ENCODE assay signal across 16 cellular contexts in genomic region chr12:9253464-9253863, GRCh38. TPM values are rescaled to one million over a fixed set of nuclear protein-coding genes. Genes with fewer than 3 reads are reported as not detected.
DNase-seq lines count a peak whose midpoint lies in the region; ATAC-seq and TF ChIP-seq lines count a peak whose summit lies in the region.
"Had no signal": no experiment of that assay in that cellular context is flagged by ENCODE, and none has a peak within 500 bp of the region (broad histone marks: within the 10 kb centered on the region; RNA-seq: fewer than 3 reads in every experiment).

No MANE protein-coding gene starts in this region.

- intact Hi-C loops in activated naive CD4-positive, alpha-beta T cell treated with anti-CD3 and anti-CD28 coated beads for 36 hours (cut with micrococcal nuclease) = no loop called here

- H3K27me3 Mint-ChIP-seq in activated naive CD4-positive, alpha-beta T cell treated with anti-CD3 and anti-CD28 coated beads, Interleukin-2, amount 50 U/mL, for 24 hours = peaks cover 2% of the 10 kb centered on the region
- H3K27me3 Mint-ChIP-seq in activated naive CD4-positive, alpha-beta T cell treated with anti-CD3 and anti-CD28 coated beads for 36 hours (ENCODE audit: low read depth) = peaks cover 8% of the 10 kb centered on the region
- no peaks in the 10 kb centered on the region; the same call in 1 of the 2 replicates for H3K27me3 Mint-ChIP-seq in WTC11 (ENCODE audit: low read depth)

- H3K27ac Mint-ChIP-seq in activated naive CD4-positive, alpha-beta T cell treated with anti-CD3 and anti-CD28 coated beads, Interleukin-2, amount 50 U/mL, for 24 hours = peak overlapping the region; percentile 12
- no peak overlapping the region for H3K27ac Mint-ChIP-seq in activated naive CD4-positive, alpha-beta T cell treated with anti-CD3 and anti-CD28 coated beads for 36 hours
- H3K27ac Mint-ChIP-seq in WTC11 = no peak overlapping the region
- H3K27ac Mint-ChIP-seq: CD4-positive, CD25-positive, alpha-beta regulatory T cell had no signal

- H2BK120ac ChIP-seq in mesendoderm (ENCODE audit: low read depth, low read length) = no peak overlapping the region

- H3K79me2 ChIP-seq in mesendoderm (ENCODE audit: control insufficient read depth, insufficient read depth, low read length) = no peaks in the 10 kb centered on the region

- H3K4me1 ChIP-seq in mesendoderm (ENCODE audit: control insufficient read depth, low read depth, low read length) = no peaks in the 10 kb centered on the region
- H3K4me1 ChIP-seq: BLaER1 treated with 17β-estradiol and CSF1 and Interleukin-3, amounts not matched to agents 10 nM and 100 nM had no signal

- H3K36me3 ChIP-seq in mesendoderm (ENCODE audit: control insufficient read depth, insufficient read depth, low read length) = no peaks in the 10 kb centered on the region
- H3K36me3 ChIP-seq: BLaER1 treated with 17β-estradiol and CSF1 and Interleukin-3, amounts not matched to agents 10 nM and 100 nM had no signal

- H3K36me3 Mint-ChIP-seq in activated naive CD4-positive, alpha-beta T cell treated with anti-CD3 and anti-CD28 coated beads, Interleukin-2, amount 50 U/mL, for 24 hours = peaks cover 8% of the 10 kb centered on the region
- peaks cover under 1% of the 10 kb centered on the region for H3K36me3 Mint-ChIP-seq in activated naive CD4-positive, alpha-beta T cell treated with anti-CD3 and anti-CD28 coated beads for 36 hours (ENCODE audit: low read depth)
- H3K36me3 Mint-ChIP-seq in WTC11 = no peaks in the 10 kb centered on the region

- no peak for DNase-seq in activated naive CD4-positive, alpha-beta T cell treated with anti-CD3 and anti-CD28 coated beads for 36 hours
- DNase-seq in WTC11 (ENCODE audit: low spot score) = no peak
- peak; percentile 7 for DNase-seq in left kidney (ENCODE audit: low read depth, low spot score)
- no peak for DNase-seq in mesendoderm
- DNase-seq in NCI-H146 (lab: John Stamatoyannopoulos, UW) = no peak
- DNase-seq: ACHN; CD4-positive, CD25-positive, alpha-beta regulatory T cell; DMS53; GF-D8; IMR-90 had no signal

- H3K9me3 Mint-ChIP-seq in activated naive CD4-positive, alpha-beta T cell treated with anti-CD3 and anti-CD28 coated beads, Interleukin-2, amount 50 U/mL, for 24 hours = peaks cover 5% of the 10 kb centered on the region
- H3K9me3 Mint-ChIP-seq in activated naive CD4-positive, alpha-beta T cell treated with anti-CD3 and anti-CD28 coated beads for 36 hours = peaks cover 5% of the 10 kb centered on the region
- peaks cover 6% of the 10 kb centered on the region; the same call in 1 of the 2 replicates for H3K9me3 Mint-ChIP-seq in WTC11

- no peak overlapping the region for H4K5ac ChIP-seq in mesendoderm (ENCODE audit: low read length)

- no peak overlapping the region for H3K4me2 ChIP-seq in mesendoderm (ENCODE audit: low read length)
- H3K4me2 ChIP-seq: BLaER1 treated with 17β-estradiol and CSF1 and Interleukin-3, amounts not matched to agents 10 nM and 100 nM had no signal

- no peak overlapping the region for H3K9ac ChIP-seq in mesendoderm (ENCODE audit: low read length)
- H3K9ac ChIP-seq: BLaER1 treated with 17β-estradiol and CSF1 and Interleukin-3, amounts not matched to agents 10 nM and 100 nM had no signal

- no peak overlapping the region for H3K4me3 ChIP-seq in mesendoderm (ENCODE audit: low read length)
- H3K4me3 ChIP-seq: BLaER1 treated with 17β-estradiol and CSF1 and Interleukin-3, amounts not matched to agents 10 nM and 100 nM had no signal

- no CpG with 5 or more reads among the region's 5 CpGs for WGBS in mesendoderm (ENCODE audit: extremely low coverage, insufficient coverage, low lambda C conversion rate)

- no peak overlapping the region for H3K23ac ChIP-seq in mesendoderm (ENCODE audit: low read length)

- H2AK5ac ChIP-seq in mesendoderm (ENCODE audit: low read length) = no peak overlapping the region

- H4K8ac ChIP-seq in mesendoderm (ENCODE audit: low read depth, low read length) = no peak overlapping the region

- H3K4me1 Mint-ChIP-seq in activated naive CD4-positive, alpha-beta T cell treated with anti-CD3 and anti-CD28 coated beads, Interleukin-2, amount 50 U/mL, for 24 hours = no peaks in the 10 kb centered on the region
- H3K4me1 Mint-ChIP-seq in activated naive CD4-positive, alpha-beta T cell treated with anti-CD3 and anti-CD28 coated beads for 36 hours (ENCODE audit: low read depth) = peaks cover 2% of the 10 kb centered on the region
- H3K4me1 Mint-ChIP-seq in WTC11 = peaks cover 23% of the 10 kb centered on the region

- no peak for TF ChIP-seq CTCF in WTC11 (IDR thresholded peaks at IDR 0.05)

- no peaks in the 10 kb centered on the region for H3K27me3 ChIP-seq in mesendoderm (ENCODE audit: insufficient read depth, low read length, poor library complexity)
- H3K27me3 ChIP-seq: BLaER1 treated with 17β-estradiol and CSF1 and Interleukin-3, amounts not matched to agents 10 nM and 100 nM had no signal

- H3K4ac ChIP-seq in mesendoderm (ENCODE audit: low read depth, low read length) = no peak overlapping the region

- no peak overlapping the region for H3K27ac ChIP-seq in mesendoderm (ENCODE audit: low read depth, low read length)
- H3K27ac ChIP-seq: BLaER1 treated with 17β-estradiol and CSF1 and Interleukin-3, amounts not matched to agents 10 nM and 100 nM had no signal

- no peak overlapping the region for H3K18ac ChIP-seq in mesendoderm (ENCODE audit: low read length)

- POLR2A ChIA-PET in WTC11 (lab: Charles Lee) = no interaction called here

- H2BK15ac ChIP-seq in mesendoderm (replicated peaks; ENCODE audit: low read depth) = no peak overlapping the region

- ATAC-seq in WTC11 = peak; percentile 64; the same call in 1 of the 2 replicates
- ATAC-seq in HG03045 (IDR thresholded peaks at IDR 0.05; ENCODE audit: unreplicated experiment) = no peak
- ATAC-seq: HCT116 had no signal

- no peak overlapping the region for H3K4me3 Mint-ChIP-seq in activated naive CD4-positive, alpha-beta T cell treated with anti-CD3 and anti-CD28 coated beads, Interleukin-2, amount 50 U/mL, for 24 hours
- no peak overlapping the region for H3K4me3 Mint-ChIP-seq in activated naive CD4-positive, alpha-beta T cell treated with anti-CD3 and anti-CD28 coated beads for 36 hours
- no peak overlapping the region for H3K4me3 Mint-ChIP-seq in WTC11
- H3K4me3 Mint-ChIP-seq: CD4-positive, CD25-positive, alpha-beta regulatory T cell had no signal

- H3K79me1 ChIP-seq in mesendoderm (ENCODE audit: low read length) = no peaks in the 10 kb centered on the region

- no peak overlapping the region for H2BK5ac ChIP-seq in mesendoderm (ENCODE audit: low read length)

- CTCF ChIA-PET in activated naive CD4-positive, alpha-beta T cell treated with anti-CD3 and anti-CD28 coated beads for 36 hours (lab: Charles Lee) = interaction anchor here (0.6 kb wide), 2 partner anchors 43 to 174 kb away, joined by 3 read pairs; no protein-coding TSS in a partner anchor
- CTCF ChIA-PET in WTC11 (lab: Charles Lee) = no interaction called here

- no peak overlapping the region for H3K56ac ChIP-seq in mesendoderm (ENCODE audit: low read length)

TF ChIP-seq in WTC11, 78 proteins besides CTCF, POLR2A, EP300 and RAD21:
- TF ChIP-seq SP1 (CRISPR knock-in tag; conservative IDR thresholded peaks at IDR 0.05) = no peak
- no peak for TF ChIP-seq ZNF317 (CRISPR knock-in tag; IDR thresholded peaks at IDR 0.05; ENCODE audit: borderline replicate concordance, low read depth)
- no peak for TF ChIP-seq ZNF532 (CRISPR knock-in tag; IDR thresholded peaks at IDR 0.05; ENCODE audit: borderline replicate concordance)
- TF ChIP-seq NR2C2 (CRISPR knock-in tag; IDR thresholded peaks at IDR 0.05) = no peak
- no peak for TF ChIP-seq SMAD4 (CRISPR knock-in tag; IDR thresholded peaks at IDR 0.05)
- TF ChIP-seq RORB (CRISPR knock-in tag; IDR thresholded peaks at IDR 0.05) = no peak
- no peak for TF ChIP-seq PREB (CRISPR knock-in tag; IDR thresholded peaks at IDR 0.05; ENCODE audit: borderline replicate concordance)

RNA-seq across cellular contexts. Expression of gene PZP, which starts 45.3 kb away (rescaled TPM):
- total RNA-seq in activated naive CD4-positive, alpha-beta T cell treated with anti-CD3 and anti-CD28 coated beads for 36 hours = not detected
- total RNA-seq in WTC11 (2021) = 0.15 to 0.25 TPM (median 0.18 TPM) in 3 replicates
- not detected for polyA plus RNA-seq in mesendoderm (2013, experiment 1 of 2)
- 0.01 TPM for polyA plus RNA-seq in mesendoderm (2013, experiment 2 of 2)
- total RNA-seq: A172; CD4-positive, CD25-positive, alpha-beta regulatory T cell; H4; IMR-90 had no signal
- polyA plus RNA-seq: IMR-90 had no signal
